Comparison of ENCODE assay signal across 7 cellular contexts in the genomic region with DNA sequence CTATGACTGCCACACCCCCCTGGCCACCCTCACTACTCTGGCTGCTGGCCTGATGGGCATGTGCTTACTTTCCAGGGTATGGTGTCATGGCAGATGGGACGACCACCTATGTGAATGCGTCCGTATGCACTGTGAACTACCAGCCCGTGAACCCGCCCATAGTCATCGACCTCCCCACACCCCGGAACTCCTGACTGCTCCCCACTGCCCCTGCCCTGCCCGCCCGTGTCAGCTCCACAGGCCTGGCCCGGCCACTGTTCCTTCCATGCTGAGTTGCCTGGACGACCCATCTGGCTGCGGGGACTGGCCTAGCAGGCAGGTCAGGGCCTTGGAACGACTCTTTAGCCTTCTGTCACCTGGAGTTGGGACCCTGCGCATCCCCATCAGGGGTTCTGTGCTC.
"Had no signal": no experiment of that assay in that cellular context is flagged by ENCODE, and none has a peak within 500 bp of the region (broad histone marks: within the 10 kb centered on the region; RNA-seq: fewer than 3 reads in every experiment).

No MANE protein-coding gene starts in this region.

- H3K4me3 ChIP-seq: GM23338 had no signal

- H3K4me2 ChIP-seq: GM23338 had no signal

- H2AFZ ChIP-seq: GM23338 had no signal

- FAIRE-seq: H1, H54, HTR-8/SVneo had no signal

- DNase-seq: H9, HCEC 1CT, IMR-90 had no signal
